In genomic region chr5:156753846-156754245, GRCh38 we compare ENCODE assay signal across 10 cellular contexts.
"Had no signal": no experiment of that assay in that cellular context is flagged by ENCODE, and none has a peak within 500 bp of the region (broad histone marks: within the 10 kb centered on the region; RNA-seq: fewer than 3 reads in every experiment).

No MANE protein-coding gene starts in this region.

- H3K4me1 ChIP-seq: SJCRH30, transverse colon had no signal

- DNase-seq: dorsolateral prefrontal cortex, hypothalamus, kidney glomerular epithelial cell, posterior cingulate gyrus, RPMI8226, SJCRH30, substantia nigra, T-helper 9 cell, transverse colon had no signal

- H3K36me3 ChIP-seq: neutrophil, SJCRH30, transverse colon had no signal

- H3K4me3 ChIP-seq: dorsolateral prefrontal cortex, SJCRH30, transverse colon had no signal

- H3K27ac ChIP-seq: dorsolateral prefrontal cortex, neutrophil, SJCRH30, transverse colon had no signal

- H3K9me3 ChIP-seq: neutrophil, SJCRH30, transverse colon had no signal

- H3K27me3 ChIP-seq: dorsolateral prefrontal cortex, neutrophil, SJCRH30, transverse colon had no signal
